2 cellular contexts compared by ENCODE assay signal in the genomic region with DNA sequence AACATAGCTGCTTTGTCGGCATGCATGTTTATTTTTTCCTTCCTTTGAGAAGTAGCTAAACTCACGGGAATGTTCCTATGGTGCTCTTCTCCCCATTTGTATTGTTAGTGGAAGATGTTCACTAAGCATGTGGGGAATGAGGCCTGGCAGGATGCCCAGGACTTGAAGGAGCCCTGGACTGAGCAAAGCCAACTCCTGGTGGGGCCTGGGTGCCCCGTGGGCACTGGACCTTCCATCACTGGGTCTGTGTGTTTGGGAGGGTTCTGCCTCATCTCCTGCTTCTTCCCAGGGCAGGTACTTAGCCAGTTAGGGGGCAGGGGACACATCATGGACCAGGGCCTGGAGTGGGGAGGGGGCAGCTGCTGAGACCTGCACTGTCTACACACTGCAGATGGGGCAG.
A peak's percentile ranks its signal among the peaks of the same experiment; 100 is the strongest.
TF ChIP-seq lines count a peak whose summit lies in the region.

No MANE protein-coding gene starts in this region.

TF ChIP-seq in SK-N-SH, 30 proteins besides CTCF, POLR2A, EP300 and RAD21:
- TF ChIP-seq, protein P1, sequence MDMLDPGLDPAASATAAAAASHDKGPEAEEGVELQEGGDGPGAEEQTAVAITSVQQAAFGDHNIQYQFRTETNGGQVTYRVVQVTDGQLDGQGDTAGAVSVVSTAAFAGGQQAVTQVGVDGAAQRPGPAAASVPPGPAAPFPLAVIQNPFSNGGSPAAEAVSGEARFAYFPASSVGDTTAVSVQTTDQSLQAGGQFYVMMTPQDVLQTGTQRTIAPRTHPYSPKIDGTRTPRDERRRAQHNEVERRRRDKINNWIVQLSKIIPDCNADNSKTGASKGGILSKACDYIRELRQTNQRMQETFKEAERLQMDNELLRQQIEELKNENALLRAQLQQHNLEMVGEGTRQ (IDR thresholded peaks at IDR 0.05; ENCODE audit: borderline replicate concordance, low read depth, low read length): no peak
- TF ChIP-seq JUND (IDR thresholded peaks at IDR 0.05) (no peak), NFIC (IDR thresholded peaks at IDR 0.05; ENCODE audit: borderline replicate concordance) (peak; percentile 56; the same call in 1 of the 2 replicates)
- TF ChIP-seq, protein P2, sequence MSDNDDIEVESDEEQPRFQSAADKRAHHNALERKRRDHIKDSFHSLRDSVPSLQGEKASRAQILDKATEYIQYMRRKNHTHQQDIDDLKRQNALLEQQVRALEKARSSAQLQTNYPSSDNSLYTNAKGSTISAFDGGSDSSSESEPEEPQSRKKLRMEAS (IDR thresholded peaks at IDR 0.05; ENCODE audit: low read depth): 0 out of 2 replicates have a peak, but pooled peaks have one; percentile 42
TF ChIP-seq in SK-N-SH: peak in this region for 2.

TF ChIP-seq in H1, 55 proteins besides CTCF, POLR2A, EP300 and RAD21:
- TF ChIP-seq HDAC2 (IDR thresholded peaks at IDR 0.05; ENCODE audit: borderline replicate concordance in 1 of 2, low read depth in 2 of 2, low read length in 2 of 2): no peak
- TF ChIP-seq, protein P3, sequence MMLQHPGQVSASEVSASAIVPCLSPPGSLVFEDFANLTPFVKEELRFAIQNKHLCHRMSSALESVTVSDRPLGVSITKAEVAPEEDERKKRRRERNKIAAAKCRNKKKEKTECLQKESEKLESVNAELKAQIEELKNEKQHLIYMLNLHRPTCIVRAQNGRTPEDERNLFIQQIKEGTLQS (IDR thresholded peaks at IDR 0.05; ENCODE audit: insufficient read depth, low read depth, low read length): no peak
- no peak for TF ChIP-seq EGR1 (IDR thresholded peaks at IDR 0.05; ENCODE audit: borderline replicate concordance, low read depth, low read length)
- no peak for TF ChIP-seq EZH2 (IDR thresholded peaks at IDR 0.05; ENCODE audit: low read depth, low read length, severe bottlenecking)
- TF ChIP-seq SP1 (IDR thresholded peaks at IDR 0.05; ENCODE audit: low read depth, low read length): no peak
- TF ChIP-seq, protein P4, sequence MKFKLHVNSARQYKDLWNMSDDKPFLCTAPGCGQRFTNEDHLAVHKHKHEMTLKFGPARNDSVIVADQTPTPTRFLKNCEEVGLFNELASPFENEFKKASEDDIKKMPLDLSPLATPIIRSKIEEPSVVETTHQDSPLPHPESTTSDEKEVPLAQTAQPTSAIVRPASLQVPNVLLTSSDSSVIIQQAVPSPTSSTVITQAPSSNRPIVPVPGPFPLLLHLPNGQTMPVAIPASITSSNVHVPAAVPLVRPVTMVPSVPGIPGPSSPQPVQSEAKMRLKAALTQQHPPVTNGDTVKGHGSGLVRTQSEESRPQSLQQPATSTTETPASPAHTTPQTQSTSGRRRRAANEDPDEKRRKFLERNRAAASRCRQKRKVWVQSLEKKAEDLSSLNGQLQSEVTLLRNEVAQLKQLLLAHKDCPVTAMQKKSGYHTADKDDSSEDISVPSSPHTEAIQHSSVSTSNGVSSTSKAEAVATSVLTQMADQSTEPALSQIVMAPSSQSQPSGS (IDR thresholded peaks at IDR 0.05; ENCODE audit: low read length): no peak
- TF ChIP-seq SIX5 (IDR thresholded peaks at IDR 0.05; ENCODE audit: low read depth, low read length): no peak
- no peak for TF ChIP-seq SP4 (IDR thresholded peaks at IDR 0.05; ENCODE audit: low read length)
- TF ChIP-seq SRF (IDR thresholded peaks at IDR 0.05; ENCODE audit: low read depth, low read length): no peak
- TF ChIP-seq SIRT6 (IDR thresholded peaks at IDR 0.05; ENCODE audit: low read length): no peak
- TF ChIP-seq CHD2 (IDR thresholded peaks at IDR 0.05; ENCODE audit: low read length): no peak
- TF ChIP-seq SUZ12 (IDR thresholded peaks at IDR 0.05; ENCODE audit: low read length): no peak
- no peak for TF ChIP-seq KDM4A (IDR thresholded peaks at IDR 0.05; ENCODE audit: low read depth, low read length, severe bottlenecking)
- TF ChIP-seq SAP30 (IDR thresholded peaks at IDR 0.05; ENCODE audit: insufficient read depth, insufficient replicate concordance, low read length): no peak
- TF ChIP-seq, protein P5, sequence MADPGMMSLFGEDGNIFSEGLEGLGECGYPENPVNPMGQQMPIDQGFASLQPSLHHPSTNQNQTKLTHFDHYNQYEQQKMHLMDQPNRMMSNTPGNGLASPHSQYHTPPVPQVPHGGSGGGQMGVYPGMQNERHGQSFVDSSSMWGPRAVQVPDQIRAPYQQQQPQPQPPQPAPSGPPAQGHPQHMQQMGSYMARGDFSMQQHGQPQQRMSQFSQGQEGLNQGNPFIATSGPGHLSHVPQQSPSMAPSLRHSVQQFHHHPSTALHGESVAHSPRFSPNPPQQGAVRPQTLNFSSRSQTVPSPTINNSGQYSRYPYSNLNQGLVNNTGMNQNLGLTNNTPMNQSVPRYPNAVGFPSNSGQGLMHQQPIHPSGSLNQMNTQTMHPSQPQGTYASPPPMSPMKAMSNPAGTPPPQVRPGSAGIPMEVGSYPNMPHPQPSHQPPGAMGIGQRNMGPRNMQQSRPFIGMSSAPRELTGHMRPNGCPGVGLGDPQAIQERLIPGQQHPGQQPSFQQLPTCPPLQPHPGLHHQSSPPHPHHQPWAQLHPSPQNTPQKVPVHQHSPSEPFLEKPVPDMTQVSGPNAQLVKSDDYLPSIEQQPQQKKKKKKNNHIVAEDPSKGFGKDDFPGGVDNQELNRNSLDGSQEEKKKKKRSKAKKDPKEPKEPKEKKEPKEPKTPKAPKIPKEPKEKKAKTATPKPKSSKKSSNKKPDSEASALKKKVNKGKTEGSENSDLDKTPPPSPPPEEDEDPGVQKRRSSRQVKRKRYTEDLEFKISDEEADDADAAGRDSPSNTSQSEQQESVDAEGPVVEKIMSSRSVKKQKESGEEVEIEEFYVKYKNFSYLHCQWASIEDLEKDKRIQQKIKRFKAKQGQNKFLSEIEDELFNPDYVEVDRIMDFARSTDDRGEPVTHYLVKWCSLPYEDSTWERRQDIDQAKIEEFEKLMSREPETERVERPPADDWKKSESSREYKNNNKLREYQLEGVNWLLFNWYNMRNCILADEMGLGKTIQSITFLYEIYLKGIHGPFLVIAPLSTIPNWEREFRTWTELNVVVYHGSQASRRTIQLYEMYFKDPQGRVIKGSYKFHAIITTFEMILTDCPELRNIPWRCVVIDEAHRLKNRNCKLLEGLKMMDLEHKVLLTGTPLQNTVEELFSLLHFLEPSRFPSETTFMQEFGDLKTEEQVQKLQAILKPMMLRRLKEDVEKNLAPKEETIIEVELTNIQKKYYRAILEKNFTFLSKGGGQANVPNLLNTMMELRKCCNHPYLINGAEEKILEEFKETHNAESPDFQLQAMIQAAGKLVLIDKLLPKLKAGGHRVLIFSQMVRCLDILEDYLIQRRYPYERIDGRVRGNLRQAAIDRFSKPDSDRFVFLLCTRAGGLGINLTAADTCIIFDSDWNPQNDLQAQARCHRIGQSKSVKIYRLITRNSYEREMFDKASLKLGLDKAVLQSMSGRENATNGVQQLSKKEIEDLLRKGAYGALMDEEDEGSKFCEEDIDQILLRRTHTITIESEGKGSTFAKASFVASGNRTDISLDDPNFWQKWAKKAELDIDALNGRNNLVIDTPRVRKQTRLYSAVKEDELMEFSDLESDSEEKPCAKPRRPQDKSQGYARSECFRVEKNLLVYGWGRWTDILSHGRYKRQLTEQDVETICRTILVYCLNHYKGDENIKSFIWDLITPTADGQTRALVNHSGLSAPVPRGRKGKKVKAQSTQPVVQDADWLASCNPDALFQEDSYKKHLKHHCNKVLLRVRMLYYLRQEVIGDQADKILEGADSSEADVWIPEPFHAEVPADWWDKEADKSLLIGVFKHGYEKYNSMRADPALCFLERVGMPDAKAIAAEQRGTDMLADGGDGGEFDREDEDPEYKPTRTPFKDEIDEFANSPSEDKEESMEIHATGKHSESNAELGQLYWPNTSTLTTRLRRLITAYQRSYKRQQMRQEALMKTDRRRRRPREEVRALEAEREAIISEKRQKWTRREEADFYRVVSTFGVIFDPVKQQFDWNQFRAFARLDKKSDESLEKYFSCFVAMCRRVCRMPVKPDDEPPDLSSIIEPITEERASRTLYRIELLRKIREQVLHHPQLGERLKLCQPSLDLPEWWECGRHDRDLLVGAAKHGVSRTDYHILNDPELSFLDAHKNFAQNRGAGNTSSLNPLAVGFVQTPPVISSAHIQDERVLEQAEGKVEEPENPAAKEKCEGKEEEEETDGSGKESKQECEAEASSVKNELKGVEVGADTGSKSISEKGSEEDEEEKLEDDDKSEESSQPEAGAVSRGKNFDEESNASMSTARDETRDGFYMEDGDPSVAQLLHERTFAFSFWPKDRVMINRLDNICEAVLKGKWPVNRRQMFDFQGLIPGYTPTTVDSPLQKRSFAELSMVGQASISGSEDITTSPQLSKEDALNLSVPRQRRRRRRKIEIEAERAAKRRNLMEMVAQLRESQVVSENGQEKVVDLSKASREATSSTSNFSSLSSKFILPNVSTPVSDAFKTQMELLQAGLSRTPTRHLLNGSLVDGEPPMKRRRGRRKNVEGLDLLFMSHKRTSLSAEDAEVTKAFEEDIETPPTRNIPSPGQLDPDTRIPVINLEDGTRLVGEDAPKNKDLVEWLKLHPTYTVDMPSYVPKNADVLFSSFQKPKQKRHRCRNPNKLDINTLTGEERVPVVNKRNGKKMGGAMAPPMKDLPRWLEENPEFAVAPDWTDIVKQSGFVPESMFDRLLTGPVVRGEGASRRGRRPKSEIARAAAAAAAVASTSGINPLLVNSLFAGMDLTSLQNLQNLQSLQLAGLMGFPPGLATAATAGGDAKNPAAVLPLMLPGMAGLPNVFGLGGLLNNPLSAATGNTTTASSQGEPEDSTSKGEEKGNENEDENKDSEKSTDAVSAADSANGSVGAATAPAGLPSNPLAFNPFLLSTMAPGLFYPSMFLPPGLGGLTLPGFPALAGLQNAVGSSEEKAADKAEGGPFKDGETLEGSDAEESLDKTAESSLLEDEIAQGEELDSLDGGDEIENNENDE (IDR thresholded peaks at IDR 0.05; ENCODE audit: insufficient replicate concordance, low read length): no peak
